Comparison of ENCODE assay signal across 8 cellular contexts in the genomic region with DNA sequence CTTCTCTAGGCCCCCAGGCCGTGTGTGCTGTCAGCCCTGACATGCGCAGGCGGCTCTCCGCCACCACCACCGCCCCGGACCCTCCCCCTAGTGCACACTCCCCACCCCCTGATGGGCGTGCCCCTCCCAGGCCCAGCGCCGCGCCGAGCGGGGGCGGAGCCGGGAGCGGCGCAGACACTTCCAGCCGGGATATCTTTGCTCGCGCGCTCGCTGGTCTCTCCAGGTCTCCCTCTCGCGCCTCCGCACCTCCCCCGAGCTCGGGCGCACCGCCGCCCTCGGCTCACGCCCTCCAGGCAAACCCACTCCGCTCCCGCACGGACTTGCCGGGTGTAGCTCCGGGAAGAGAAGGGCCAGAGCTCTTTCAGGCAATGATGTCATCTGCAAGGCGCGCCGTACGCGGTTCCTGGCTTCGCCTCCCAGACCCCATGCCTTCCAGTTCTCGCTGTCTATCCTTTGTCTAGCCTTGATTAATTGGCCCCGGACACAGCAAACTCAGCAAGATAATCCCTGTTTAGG. TPM values are rescaled to one million over a fixed set of nuclear protein-coding genes. Genes with fewer than 3 reads are reported as not detected.
DNase-seq lines count a peak whose midpoint lies in the region; ATAC-seq lines count a peak whose summit lies in the region.

A gene with protein sequence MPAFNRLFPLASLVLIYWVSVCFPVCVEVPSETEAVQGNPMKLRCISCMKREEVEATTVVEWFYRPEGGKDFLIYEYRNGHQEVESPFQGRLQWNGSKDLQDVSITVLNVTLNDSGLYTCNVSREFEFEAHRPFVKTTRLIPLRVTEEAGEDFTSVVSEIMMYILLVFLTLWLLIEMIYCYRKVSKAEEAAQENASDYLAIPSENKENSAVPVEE (minus strand): TSS at position 59 of the 516 bp plus-strand sequence. CDS start 823 bp downstream, outside the sequence.

- peaks cover 13% of the 10 kb centered on the region for H3K4me1 Mint-ChIP-seq in dendritic cell treated with granulocyte-macrophage colony-stimulating factor and Interleukin-4, amounts not matched to agents 40 ng/mL and 50 ng/mL, for 4 days (ENCODE audit: low read depth)

- DNase-seq in GM04504 (ENCODE audit: low read depth) (peak; percentile 9), KBM-7 (peak; percentile 76), SK-MEL-5 (ENCODE audit: low read depth, low spot score) (peak; percentile 69), left colon (peak; percentile 38 to 68), OCI-M2 (lab: John Stamatoyannopoulos, UW; ENCODE audit: unreplicated experiment) (no peak)
- peak; percentile 5 for DNase-seq in stimulated activated CD4-positive, alpha-beta T cell treated with anti-CD3 and anti-CD28 coated beads, Interleukin-12 subunit alpha, Interleukin-12 subunit beta, amount 100 ng/mL, for 4 hours

- H3K27ac Mint-ChIP-seq in dendritic cell treated with granulocyte-macrophage colony-stimulating factor and Interleukin-4, amounts not matched to agents 40 ng/mL and 50 ng/mL, for 4 days = no peak within 1 kb of the TSS

- no peaks in the 10 kb centered on the region for H3K9me3 Mint-ChIP-seq in dendritic cell treated with granulocyte-macrophage colony-stimulating factor and Interleukin-4, amounts not matched to agents 40 ng/mL and 50 ng/mL, for 4 days

- peak within 1 kb of the TSS; percentile 70 for H3K4me3 Mint-ChIP-seq in dendritic cell treated with granulocyte-macrophage colony-stimulating factor and Interleukin-4, amounts not matched to agents 40 ng/mL and 50 ng/mL, for 4 days

- in situ Hi-C loops in KBM-7 (cut with MboI; ENCODE audit: low pct_unique_long_range_greater_than_20kb, low sequenced_read_pairs) (no loop called here), SK-MEL-5 (cut with HindIII; ENCODE audit: low pct_unique_long_range_greater_than_20kb, low sequenced_read_pairs) (loop anchor here (10.0 kb wide), 1 partner anchor 60 kb away; no protein-coding TSS in a partner anchor)

- intact Hi-C loops in dendritic cell treated with granulocyte-macrophage colony-stimulating factor and Interleukin-4, amounts not matched to agents 40 ng/mL and 50 ng/mL, for 4 days (cut with micrococcal nuclease) = no loop called here
- intact Hi-C loops in left colon (cut with DNase I, micrococcal nuclease) = no loop called here

- H3K27me3 Mint-ChIP-seq in dendritic cell treated with granulocyte-macrophage colony-stimulating factor and Interleukin-4, amounts not matched to agents 40 ng/mL and 50 ng/mL, for 4 days = peaks cover 53% of the 10 kb centered on the region

- peak; percentile 97 for ATAC-seq in left colon
- ATAC-seq in GM21825 (IDR thresholded peaks at IDR 0.05; ENCODE audit: unreplicated experiment) = no peak

- no peaks in the 10 kb centered on the region for H3K36me3 Mint-ChIP-seq in dendritic cell treated with granulocyte-macrophage colony-stimulating factor and Interleukin-4, amounts not matched to agents 40 ng/mL and 50 ng/mL, for 4 days (ENCODE audit: low read depth)

RNA-seq across cellular contexts. Expression of the gene that starts here (rescaled TPM):
- total RNA-seq in SK-MEL-5 (2014; rRNA removed; shearing (Covaris generic)) = 0.08 and 0.11 TPM in 2 replicates
- polyA plus RNA-seq in SK-MEL-5 (2015; cell fraction: cytosol; rRNA removed) = 0.04 and 0.08 TPM in 2 replicates
- polyA plus RNA-seq in SK-MEL-5 (2015; cell fraction: nucleus; rRNA removed) = 0.52 TPM in 1 of 2 replicates, not detected in the other
- under 1 TPM; 0.43 to 0.59 TPM for total RNA-seq in left colon

Comparison
In these comparisons a context has a peak if more than half of its experiments do, and no peak if none do; other contexts are left out.
1. Peak in DNase-seq in SK-MEL-5; RNA of the gene not detected or under 1 TPM.
2. Peak in DNase-seq and ATAC-seq in left colon; RNA of the gene not detected or under 1 TPM.